1 cellular context compared by ENCODE assay signal in genomic region chr1:113797472-113797871, GRCh38.
TF ChIP-seq lines count a peak whose summit lies in the region.

No MANE protein-coding gene starts in this region.

TF ChIP-seq in endothelial cell of umbilical vein, 7 proteins besides CTCF, POLR2A, EP300 and RAD21:
- TF ChIP-seq FOS (IDR thresholded peaks at IDR 0.05; ENCODE audit: borderline replicate concordance, insufficient read depth, low read length) (no peak), EZH2 (IDR thresholded peaks at IDR 0.05; ENCODE audit: borderline replicate concordance, low read depth, low read length, severe bottlenecking) (no peak), MAX (IDR thresholded peaks at IDR 0.05; ENCODE audit: insufficient read depth, insufficient read length) (no peak), GATA2 (IDR thresholded peaks at IDR 0.05; ENCODE audit: insufficient read depth, insufficient read length, low read depth, low read length) (no peak), POLR2AphosphoS5 (IDR thresholded peaks at IDR 0.05; ENCODE audit: insufficient read depth, low read depth, low read length) (no peak), MYC (IDR thresholded peaks at IDR 0.05; ENCODE audit: low read depth, low read length) (no peak), JUN (IDR thresholded peaks at IDR 0.05; ENCODE audit: borderline replicate concordance, insufficient read depth, insufficient read length, low read depth) (no peak)
TF ChIP-seq in endothelial cell of umbilical vein: peak in this region for 0.
